28 cellular contexts compared by ENCODE assay signal in genomic region chr10:43177588-43177987, GRCh38.
"Had no signal": no experiment of that assay in that cellular context is flagged by ENCODE, and none has a peak within 500 bp of the region (broad histone marks: within the 10 kb centered on the region; RNA-seq: fewer than 3 reads in every experiment).

No MANE protein-coding gene starts in this region.

- H3K9me3 ChIP-seq: ascending aorta, MG63, Peyer's patch had no signal

- H3K4me1 ChIP-seq: ascending aorta, breast epithelium, Peyer's patch had no signal

- H3K27ac ChIP-seq: ascending aorta, breast epithelium, Peyer's patch, SK-N-MC had no signal

- ATAC-seq: activated CD4-positive, alpha-beta T cell treated with anti-CD3 and anti-CD28 coated beads for 36 hours; activated CD4-positive, CD25-positive, alpha-beta regulatory T cell treated with anti-CD3 and anti-CD28 coated beads, Interleukin-2, amount 50 U/mL, for 24 hours; activated CD8-positive, alpha-beta T cell treated with anti-CD3 and anti-CD28 coated beads, Interleukin-2, amount 10 ng/mL, durations not matched to agents 7 days and 5 days; PC-3; WTC11 had no signal

- DNase-seq: activated CD4-positive, alpha-beta T cell treated with anti-CD3 and anti-CD28 coated beads for 36 hours; activated CD4-positive, alpha-beta T cell treated with anti-CD3 and anti-CD28 coated beads, Interleukin-2, amount 10 ng/mL, durations not matched to agents 7 days and 5 days; activated CD4-positive, alpha-beta T cell treated with anti-CD3 and anti-CD28 coated beads, Interleukin-2, amount 50 U/mL, for 48 hours; activated CD8-positive, alpha-beta T cell treated with anti-CD3 and anti-CD28 coated beads, Interleukin-2, amount 10 ng/mL, durations not matched to agents 7 days and 5 days; activated gamma-delta T cell; activated naive CD4-positive, alpha-beta T cell treated with Interleukin-2 at 50 U/mL for 16 hours; activated naive CD8-positive, alpha-beta T cell treated with anti-CD3 and anti-CD28 coated beads, Interleukin-2, amount 10 ng/mL, durations not matched to agents 7 days and 5 days; activated T-cell treated with anti-CD3 and anti-CD28 coated beads, Interleukin-2, amount 50 U/mL, for 24 hours; amygdala; Kasumi-1; KG1; MG63; NCI-H1048; NCI-H1105 treated with DMSO at 0.1 percent for 48 hours; NCI-H1436 treated with DMSO at 0.1 percent for 48 hours; NCI-H1694 treated with DMSO at 0.1 percent for 48 hours; NCI-H2029; NCI-H345; NCI-H524 treated with DMSO at 0.1 percent for 48 hours; PC-3; Peyer's patch; RPMI8226; SIG-M5 had no signal

- H3K4me3 ChIP-seq: ascending aorta, breast epithelium, MG63, Peyer's patch, SK-N-MC had no signal

- H3K27me3 ChIP-seq: ascending aorta, breast epithelium, MG63, Peyer's patch had no signal
